In genomic region chr7:146443102-146443501, GRCh38 we compare ENCODE assay signal across 22 cellular contexts.
"Had no signal": no experiment of that assay in that cellular context is flagged by ENCODE, and none has a peak within 500 bp of the region (broad histone marks: within the 10 kb centered on the region; RNA-seq: fewer than 3 reads in every experiment).

No MANE protein-coding gene starts in this region.

- H3K4me2 ChIP-seq: hepatocyte had no signal

- H3K27ac ChIP-seq: coronary artery, dorsolateral prefrontal cortex, esophagus muscularis mucosa, foreskin keratinocyte, gastroesophageal sphincter, heart left ventricle, hepatocyte, left lung, lower lobe of right lung had no signal

- ATAC-seq: foreskin keratinocyte; gastroesophageal sphincter; heart left ventricle; left cardiac atrium; left lung; left ventricle myocardium superior; lower lobe of right lung; mucosa of descending colon; naive thymus-derived CD8-positive, alpha-beta T cell had no signal

- H3K9me3 ChIP-seq: esophagus muscularis mucosa, gastroesophageal sphincter, heart left ventricle, lower lobe of right lung had no signal

- H3K4me1 ChIP-seq: esophagus muscularis mucosa, foreskin keratinocyte, gastroesophageal sphincter, heart left ventricle, left lung, lower lobe of right lung had no signal

- H3K36me3 ChIP-seq: esophagus muscularis mucosa, gastroesophageal sphincter, heart left ventricle, left lung, lower lobe of right lung had no signal

- H3K79me2 ChIP-seq: hepatocyte had no signal

- FAIRE-seq: endothelial cell of umbilical vein, frontal cortex, islet of Langerhans, keratinocyte had no signal

- H3K27me3 ChIP-seq: dorsolateral prefrontal cortex, esophagus muscularis mucosa, foreskin keratinocyte, gastroesophageal sphincter, heart left ventricle, hepatocyte, left lung had no signal

- H2AFZ ChIP-seq: hepatocyte had no signal

- H3K4me3 ChIP-seq: coronary artery, dorsolateral prefrontal cortex, esophagus muscularis mucosa, gastroesophageal sphincter, heart left ventricle, hepatocyte, left lung, lower lobe of right lung, mucosa of descending colon had no signal

- DNase-seq: dermis blood vessel endothelial cell; dorsolateral prefrontal cortex; effector CD4-positive, alpha-beta T cell; effector memory CD4-positive, alpha-beta T cell; foreskin keratinocyte; heart left ventricle; left cardiac atrium; left lung; left ventricle myocardium superior; lower lobe of right lung; mesenchymal stem cell; mucosa of descending colon; naive B cell; naive thymus-derived CD8-positive, alpha-beta T cell had no signal
